In the genomic region with DNA sequence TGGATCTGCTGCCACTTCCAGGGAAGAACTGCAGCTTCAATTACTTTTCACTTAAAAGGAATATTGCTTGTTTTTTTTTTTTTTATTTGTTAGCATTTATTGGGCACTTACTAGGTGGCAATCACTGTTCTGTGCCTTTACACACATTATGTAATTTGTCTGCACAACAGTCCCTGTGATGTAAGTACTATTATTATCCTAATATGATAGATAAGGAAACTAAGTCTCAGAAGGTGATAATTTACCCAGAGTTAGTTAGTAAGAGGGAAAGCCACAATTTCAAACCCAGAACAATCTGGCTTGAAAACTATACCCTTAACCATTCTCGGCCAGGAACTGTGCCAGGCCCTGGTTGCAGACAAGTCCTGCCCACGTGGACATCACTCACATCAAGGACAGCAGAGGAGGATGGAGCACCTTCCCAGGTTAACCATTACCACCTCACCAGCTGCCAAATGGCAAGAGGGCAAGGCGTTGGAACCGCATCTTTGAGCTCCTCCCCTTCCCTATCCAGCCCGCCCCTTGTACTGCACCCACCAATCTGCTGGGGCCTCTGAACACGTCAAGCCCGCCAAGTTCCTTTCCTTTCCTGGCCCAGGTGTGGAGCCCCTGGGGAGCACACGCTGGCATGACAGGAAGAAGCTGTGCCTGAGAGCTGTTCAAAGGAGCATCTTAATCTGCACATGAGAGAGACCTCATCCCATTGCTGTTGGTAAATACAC, we compare ENCODE assay signal across 11 cellular contexts.
DNase-seq lines count a peak whose midpoint lies in the region; ATAC-seq and TF ChIP-seq lines count a peak whose summit lies in the region.
"Had no signal": no experiment of that assay in that cellular context is flagged by ENCODE, and none has a peak within 500 bp of the region (broad histone marks: within the 10 kb centered on the region; RNA-seq: fewer than 3 reads in every experiment).

No MANE protein-coding gene starts in this region.

- H4K20me1 ChIP-seq in BLaER1 (no peaks in the 10 kb centered on the region), hepatocyte (ENCODE audit: insufficient read depth, poor library complexity, severe bottlenecking) (no peaks in the 10 kb centered on the region)

- TF ChIP-seq CTCF in hepatocyte (IDR thresholded peaks at IDR 0.05; ENCODE audit: poor library complexity) = no peak
- no peak for TF ChIP-seq CTCF in lower leg skin (IDR thresholded peaks at IDR 0.05)

- 78% methylated on average over 7 of the region's 8 CpGs for WGBS in hepatocyte (ENCODE audit: low lambda C conversion rate, missing lambda C conversion rate)
- WGBS in lower leg skin, 2 donors = 76 to 87% methylated on average over 8 of the region's 8 CpGs

- no peak overlapping the region for H3K27ac ChIP-seq in BLaER1
- peak overlapping the region; percentile 76 for H3K27ac ChIP-seq in hepatocyte
- H3K27ac ChIP-seq: uterus had no signal

- no peak for TF ChIP-seq POLR2A in lower leg skin (IDR thresholded peaks at IDR 0.05)

- H3K9me2 ChIP-seq in hepatocyte (replicated peaks; ENCODE audit: insufficient read depth) = no peaks in the 10 kb centered on the region

- H3K9me3 ChIP-seq in BLaER1 (no peaks in the 10 kb centered on the region), hepatocyte (ENCODE audit: low read depth) (no peaks in the 10 kb centered on the region)
- H3K9me3 ChIP-seq: uterus had no signal

- H3K4me2 ChIP-seq in BLaER1 = peak overlapping the region; percentile 76
- no peak overlapping the region for H3K4me2 ChIP-seq in hepatocyte

- DNase-seq in hepatocyte (ENCODE audit: low spot score) (no peak), RPMI8226 (no peak), Right ventricle myocardium inferior (ENCODE audit: missing footprints) (no peak), lower leg skin (ENCODE audit: low spot score in 2 of 2) (no peak), NCI-H748 (lab: John Stamatoyannopoulos, UW; ENCODE audit: unreplicated experiment) (no peak)
- DNase-seq: activated CD8-positive, alpha-beta memory T cell treated with anti-CD3 and anti-CD28 coated beads for 24 hours; NCI-H187; uterus had no signal

- no peak overlapping the region for H3K9ac ChIP-seq in BLaER1

- peak; percentile 74 for ATAC-seq in GM19351 (IDR thresholded peaks at IDR 0.05; ENCODE audit: unreplicated experiment)
- ATAC-seq in HG03108 (IDR thresholded peaks at IDR 0.05; ENCODE audit: unreplicated experiment) = peak; percentile 65
- no peak for ATAC-seq in Right ventricle myocardium inferior

- no peak overlapping the region for H3K4me3 ChIP-seq in BLaER1
- H3K4me3 ChIP-seq in hepatocyte = no peak overlapping the region
- H3K4me3 ChIP-seq in lower leg skin (ENCODE audit: low read depth, poor library complexity, severe bottlenecking) = no peak overlapping the region
- H3K4me3 ChIP-seq: uterus had no signal

- peaks cover 28% of the 10 kb centered on the region for H3K4me1 ChIP-seq in BLaER1
- peaks cover 36% of the 10 kb centered on the region for H3K4me1 ChIP-seq in hepatocyte (ENCODE audit: insufficient read depth)

- intact Hi-C loops in Right ventricle myocardium inferior (cut with DNase I) (loop anchor here (2.0 to 5.0 kb wide), 2 partner anchors 22 to 34 kb away; no protein-coding TSS in a partner anchor), lower leg skin (cut with DNase I; ENCODE audit: low total_unique reads) (no loop called here)

- H3K27me3 ChIP-seq in BLaER1 (no peaks in the 10 kb centered on the region), hepatocyte (no peaks in the 10 kb centered on the region)
- H3K27me3 ChIP-seq: uterus had no signal

- no peak overlapping the region for H2AFZ ChIP-seq in hepatocyte

- H3K36me3 ChIP-seq in BLaER1 (no peaks in the 10 kb centered on the region), hepatocyte (replicated peaks; ENCODE audit: insufficient read depth, low read depth) (no peaks in the 10 kb centered on the region)
- H3K36me3 ChIP-seq: uterus had no signal

- peaks cover 52% of the 10 kb centered on the region for H3K79me2 ChIP-seq in hepatocyte
